Comparison of ENCODE assay signal across 9 cellular contexts in the genomic region with DNA sequence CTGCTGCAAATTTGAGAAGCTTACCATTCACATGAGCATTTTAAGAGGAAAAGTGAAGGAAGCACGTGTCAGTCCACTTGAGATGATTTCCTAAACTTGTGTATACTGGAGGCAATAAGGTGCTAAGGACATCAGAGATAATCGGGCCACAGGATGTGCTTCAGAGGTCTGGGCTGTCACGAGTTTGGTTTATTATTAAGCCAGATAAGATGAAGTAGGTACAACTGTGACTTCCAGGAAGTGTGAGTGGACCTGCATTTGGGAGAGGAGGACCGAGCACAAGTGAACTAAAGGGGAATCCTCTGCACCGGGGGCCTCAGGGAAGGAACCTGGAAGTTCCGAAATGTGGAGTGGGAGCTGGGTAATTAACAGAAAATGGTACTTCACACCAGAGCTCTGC. TPM values are rescaled to one million over a fixed set of nuclear protein-coding genes. Genes with fewer than 3 reads are reported as not detected.
A peak's percentile ranks its signal among the peaks of the same experiment; 100 is the strongest.
DNase-seq lines count a peak whose midpoint lies in the region; ATAC-seq and TF ChIP-seq lines count a peak whose summit lies in the region.
"Had no signal": no experiment of that assay in that cellular context is flagged by ENCODE, and none has a peak within 500 bp of the region (broad histone marks: within the 10 kb centered on the region; RNA-seq: fewer than 3 reads in every experiment).

No MANE protein-coding gene starts in this region.

- no peaks in the 10 kb centered on the region for H3K79me2 ChIP-seq in fibroblast of lung (ENCODE audit: control insufficient read depth, insufficient read depth, low read length)

- no peak overlapping the region for H3K27ac Mint-ChIP-seq in activated CD4-positive, alpha-beta T cell treated with anti-CD3 and anti-CD28 coated beads, Interleukin-2, amount 10 ng/mL, durations not matched to agents 24 days and 14 days
- H3K27ac Mint-ChIP-seq in stimulated activated memory B cell treated with anti-CD40 and anti-IgM and Interleukin-4, amounts not matched to agents 10 μg/mL and 1 μg/mL and 100 μg/mL, for 72 hours: no peak overlapping the region

- peaks cover 44% of the 10 kb centered on the region for H3K27me3 Mint-ChIP-seq in activated CD4-positive, alpha-beta T cell treated with anti-CD3 and anti-CD28 coated beads, Interleukin-2, amount 10 ng/mL, durations not matched to agents 24 days and 14 days
- peaks cover 59% of the 10 kb centered on the region for H3K27me3 Mint-ChIP-seq in stimulated activated memory B cell treated with anti-CD40 and anti-IgM and Interleukin-4, amounts not matched to agents 10 μg/mL and 1 μg/mL and 100 μg/mL, for 72 hours

- H3K36me3 ChIP-seq in fibroblast of lung (ENCODE audit: control insufficient read depth, insufficient read depth, low read length): no peaks in the 10 kb centered on the region

- peak; percentile 35 for DNase-seq in activated CD4-positive, alpha-beta T cell treated with anti-CD3 and anti-CD28 coated beads, Interleukin-2, amount 10 ng/mL, durations not matched to agents 24 days and 14 days
- DNase-seq in activated CD4-positive, alpha-beta T cell treated with anti-CD3 and anti-CD28 coated beads for 1 hour: no peak
- no peak for DNase-seq in fibroblast of lung (ENCODE audit: low read depth in 2 of 2)
- no peak for DNase-seq in NK-92 treated with Interleukin-12 subunit alpha and Interleukin-12 subunit beta, amount 100 ng/mL, for 24 hours (lab: John Stamatoyannopoulos, UW)
- DNase-seq in NCI-H187 treated with DMSO at 0.1 percent for 48 hours (lab: John Stamatoyannopoulos, UW): no peak
- DNase-seq in effector CD4-positive, alpha-beta T cell: no peak
- DNase-seq: effector memory CD4-positive, alpha-beta T cell had no signal

- H3K36me3 Mint-ChIP-seq in activated CD4-positive, alpha-beta T cell treated with anti-CD3 and anti-CD28 coated beads, Interleukin-2, amount 10 ng/mL, durations not matched to agents 24 days and 14 days (ENCODE audit: low read depth): no peaks in the 10 kb centered on the region
- H3K36me3 Mint-ChIP-seq in stimulated activated memory B cell treated with anti-CD40 and anti-IgM and Interleukin-4, amounts not matched to agents 10 μg/mL and 1 μg/mL and 100 μg/mL, for 72 hours: no peaks in the 10 kb centered on the region

- no peak overlapping the region for H3K27ac ChIP-seq in fibroblast of lung (ENCODE audit: insufficient read depth, low read length)

- no peaks in the 10 kb centered on the region for H3K9me3 Mint-ChIP-seq in activated CD4-positive, alpha-beta T cell treated with anti-CD3 and anti-CD28 coated beads, Interleukin-2, amount 10 ng/mL, durations not matched to agents 24 days and 14 days
- H3K9me3 Mint-ChIP-seq in stimulated activated memory B cell treated with anti-CD40 and anti-IgM and Interleukin-4, amounts not matched to agents 10 μg/mL and 1 μg/mL and 100 μg/mL, for 72 hours: no peaks in the 10 kb centered on the region

- peaks cover 7% of the 10 kb centered on the region for H3K4me1 ChIP-seq in fibroblast of lung (ENCODE audit: control insufficient read depth, extremely low read depth, insufficient read depth, low read length)

- H4K20me1 ChIP-seq in fibroblast of lung (ENCODE audit: control insufficient read depth, extremely low read depth, insufficient read depth, low read length): no peaks in the 10 kb centered on the region

- TF ChIP-seq CTCF in fibroblast of lung (conservative IDR thresholded peaks at IDR 0.05 in 1 of 2, IDR thresholded peaks at IDR 0.05 in 1 of 2; ENCODE audit: low read depth in 1 of 2, low read length in 2 of 2): no peak

- H3K9ac ChIP-seq in fibroblast of lung (ENCODE audit: insufficient read depth, low read length): no peak overlapping the region

- ATAC-seq in HG03571 (IDR thresholded peaks at IDR 0.05; ENCODE audit: unreplicated experiment): peak; percentile 63
- no peak for ATAC-seq in stimulated activated memory B cell treated with anti-CD40 and anti-IgM and Interleukin-4, amounts not matched to agents 10 μg/mL and 1 μg/mL and 100 μg/mL, for 72 hours

- H2AFZ ChIP-seq in fibroblast of lung (ENCODE audit: low read length): no peak overlapping the region

- H3K9me3 ChIP-seq in fibroblast of lung (ENCODE audit: control insufficient read depth, insufficient read depth, low read depth, low read length): no peaks in the 10 kb centered on the region

- intact Hi-C loops in activated CD4-positive, alpha-beta T cell treated with anti-CD3 and anti-CD28 coated beads, Interleukin-2, amount 10 ng/mL, durations not matched to agents 24 days and 14 days (cut with micrococcal nuclease): loop anchor here (5.0 kb wide), 2 partner anchors 653 to 952 kb away; no protein-coding TSS in a partner anchor

- peaks cover 11% of the 10 kb centered on the region for H3K4me1 Mint-ChIP-seq in activated CD4-positive, alpha-beta T cell treated with anti-CD3 and anti-CD28 coated beads, Interleukin-2, amount 10 ng/mL, durations not matched to agents 24 days and 14 days
- H3K4me1 Mint-ChIP-seq in stimulated activated memory B cell treated with anti-CD40 and anti-IgM and Interleukin-4, amounts not matched to agents 10 μg/mL and 1 μg/mL and 100 μg/mL, for 72 hours: peaks cover 36% of the 10 kb centered on the region

- H3K27me3 ChIP-seq in fibroblast of lung (ENCODE audit: control insufficient read depth, insufficient read depth, low read length): peaks cover 2% of the 10 kb centered on the region

- peak overlapping the region; percentile 77 for H3K4me2 ChIP-seq in fibroblast of lung (ENCODE audit: extremely low read depth, insufficient read depth, low read length)

- H3K4me3 Mint-ChIP-seq in activated CD4-positive, alpha-beta T cell treated with anti-CD3 and anti-CD28 coated beads, Interleukin-2, amount 10 ng/mL, durations not matched to agents 24 days and 14 days: peak overlapping the region; percentile 21
- H3K4me3 Mint-ChIP-seq in stimulated activated memory B cell treated with anti-CD40 and anti-IgM and Interleukin-4, amounts not matched to agents 10 μg/mL and 1 μg/mL and 100 μg/mL, for 72 hours: peak overlapping the region; percentile 37

- H3K4me3 ChIP-seq in fibroblast of lung (replicated peaks in 1 of 4; ENCODE audit: control extremely low read depth in 1 of 4, insufficient read depth in 1 of 4, low read depth in 3 of 4, low read length in 4 of 4): peak overlapping the region; percentile 45 to 85 (median 74)

RNA-seq across cellular contexts. Expression of a gene that starts 1.4 kb away (rescaled TPM):
- 0.05 and 0.07 TPM in 2 replicates for total RNA-seq in activated CD4-positive, alpha-beta T cell treated with anti-CD3 and anti-CD28 coated beads, Interleukin-2, amount 10 ng/mL, durations not matched to agents 24 days and 14 days
- 3.1 and 4.0 TPM in 2 replicates for total RNA-seq in fibroblast of lung
- polyA plus RNA-seq in fibroblast of lung: 5.9 and 6.2 TPM in 2 replicates
- polyA plus RNA-seq in fibroblast of lung (2012): 5.0 and 5.6 TPM in 2 replicates
- 1.1 and 2.3 TPM in 2 replicates for polyA minus RNA-seq in fibroblast of lung (ENCODE audit: low replicate concordance)
